Comparison of ENCODE assay signal across 1 cellular context in the genomic region with DNA sequence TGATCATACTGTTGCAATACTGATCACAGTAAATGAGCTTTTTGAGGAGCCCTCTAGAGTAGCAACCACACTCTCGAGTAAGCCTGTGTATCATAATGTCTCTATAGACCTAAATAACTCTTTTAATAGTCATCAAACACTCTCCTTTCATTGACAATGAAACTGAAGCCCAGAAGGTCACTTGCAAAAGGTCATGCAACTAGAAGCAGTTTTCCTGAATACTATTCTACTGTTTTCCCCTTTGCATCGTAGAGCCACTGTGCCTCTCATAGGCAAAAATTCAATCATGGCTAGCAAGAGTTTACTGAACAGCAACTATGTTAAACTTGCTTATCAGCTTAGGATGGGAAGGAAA.
TF ChIP-seq lines count a peak whose summit lies in the region.

No MANE protein-coding gene starts in this region.

TF ChIP-seq in IMR-90, 13 proteins besides CTCF, POLR2A, EP300 and RAD21 (continued from another document):
- TF ChIP-seq, protein P1, sequence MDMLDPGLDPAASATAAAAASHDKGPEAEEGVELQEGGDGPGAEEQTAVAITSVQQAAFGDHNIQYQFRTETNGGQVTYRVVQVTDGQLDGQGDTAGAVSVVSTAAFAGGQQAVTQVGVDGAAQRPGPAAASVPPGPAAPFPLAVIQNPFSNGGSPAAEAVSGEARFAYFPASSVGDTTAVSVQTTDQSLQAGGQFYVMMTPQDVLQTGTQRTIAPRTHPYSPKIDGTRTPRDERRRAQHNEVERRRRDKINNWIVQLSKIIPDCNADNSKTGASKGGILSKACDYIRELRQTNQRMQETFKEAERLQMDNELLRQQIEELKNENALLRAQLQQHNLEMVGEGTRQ (IDR thresholded peaks at IDR 0.05; ENCODE audit: low read depth, low read length) = no peak
- TF ChIP-seq BHLHE40 (IDR thresholded peaks at IDR 0.05; ENCODE audit: low read depth, low read length) (no peak), SMC3 (IDR thresholded peaks at IDR 0.05; ENCODE audit: low read depth, low read length) (no peak), CEBPB (IDR thresholded peaks at IDR 0.05; ENCODE audit: low read depth, low read length) (no peak), FOS (IDR thresholded peaks at IDR 0.05; ENCODE audit: low read depth, low read length) (no peak), MAFK (IDR thresholded peaks at IDR 0.05; ENCODE audit: low read depth, low read length) (no peak), CHD1 (IDR thresholded peaks at IDR 0.05; ENCODE audit: low read depth, low read length) (no peak), MXI1 (IDR thresholded peaks at IDR 0.05; ENCODE audit: borderline replicate concordance, low read depth, low read length) (no peak), MAZ (IDR thresholded peaks at IDR 0.05; ENCODE audit: borderline replicate concordance, low read depth, low read length) (no peak), RFX5 (IDR thresholded peaks at IDR 0.05; ENCODE audit: low read depth, low read length) (no peak), RCOR1 (IDR thresholded peaks at IDR 0.05; ENCODE audit: insufficient replicate concordance, low read length) (no peak)
- TF ChIP-seq, protein P2, sequence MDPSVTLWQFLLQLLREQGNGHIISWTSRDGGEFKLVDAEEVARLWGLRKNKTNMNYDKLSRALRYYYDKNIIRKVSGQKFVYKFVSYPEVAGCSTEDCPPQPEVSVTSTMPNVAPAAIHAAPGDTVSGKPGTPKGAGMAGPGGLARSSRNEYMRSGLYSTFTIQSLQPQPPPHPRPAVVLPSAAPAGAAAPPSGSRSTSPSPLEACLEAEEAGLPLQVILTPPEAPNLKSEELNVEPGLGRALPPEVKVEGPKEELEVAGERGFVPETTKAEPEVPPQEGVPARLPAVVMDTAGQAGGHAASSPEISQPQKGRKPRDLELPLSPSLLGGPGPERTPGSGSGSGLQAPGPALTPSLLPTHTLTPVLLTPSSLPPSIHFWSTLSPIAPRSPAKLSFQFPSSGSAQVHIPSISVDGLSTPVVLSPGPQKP (IDR thresholded peaks at IDR 0.05; ENCODE audit: borderline replicate concordance, low read depth, low read length) = no peak
